10 cellular contexts compared by ENCODE assay signal in the genomic region with DNA sequence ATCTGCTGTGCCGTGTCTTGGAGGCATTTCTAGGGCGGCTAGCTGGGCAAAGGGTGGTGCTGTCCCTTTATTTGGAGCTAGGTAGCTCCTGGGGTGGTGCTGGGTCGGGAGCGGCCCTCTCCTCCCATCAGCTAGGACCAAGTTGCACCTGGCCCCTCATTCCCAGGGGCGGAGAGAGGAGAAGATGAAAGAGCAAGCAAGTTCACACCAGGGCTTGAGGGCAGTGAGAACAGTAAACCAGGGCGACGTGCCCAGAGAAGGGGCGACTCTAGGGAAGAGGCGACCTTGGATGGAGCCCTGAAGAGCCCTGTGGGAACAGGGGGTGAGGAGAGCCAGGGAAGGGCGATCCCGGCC. TPM values are rescaled to one million over a fixed set of nuclear protein-coding genes. Genes with fewer than 3 reads are reported as not detected.
DNase-seq lines count a peak whose midpoint lies in the region; ATAC-seq, FAIRE-seq and TF ChIP-seq lines count a peak whose summit lies in the region.
"Had no signal": no experiment of that assay in that cellular context is flagged by ENCODE, and none has a peak within 500 bp of the region (broad histone marks: within the 10 kb centered on the region; RNA-seq: fewer than 3 reads in every experiment).

No MANE protein-coding gene starts in this region.

- TF ChIP-seq RAD21 in GM12878 (IDR thresholded peaks at IDR 0.05; ENCODE audit: insufficient read depth, low read depth, low read length): no peak

- H3K27me3 ChIP-seq in GM12878 (replicated peaks in 1 of 2; ENCODE audit: control insufficient read depth in 2 of 2, insufficient read depth in 2 of 2, low read length in 1 of 2) (peaks cover 10 to 11% of the 10 kb centered on the region in 2 experiments), neuronal stem cell (ENCODE audit: control insufficient read depth in 3 of 3, insufficient read depth in 3 of 3, low read depth in 1 of 3, low read length in 3 of 3) (peaks cover 15 to 57% (median 31%) of the 10 kb centered on the region in 3 experiments)

- H2AK5ac ChIP-seq in neuronal stem cell (ENCODE audit: low read depth, low read length): peak overlapping the region; percentile 97

- SMC1A ChIA-PET in GM12878 (lab: Charles Lee; ENCODE audit: uncharacterized antibody, unreplicated experiment): no interaction called here

- TF ChIP-seq CTCF in GM12878 (IDR thresholded peaks at IDR 0.05 in 2 of 3, conservative IDR thresholded peaks at IDR 0.05 in 1 of 3; ENCODE audit: control insufficient read depth in 2 of 3, extremely low read depth in 1 of 3, insufficient read depth in 1 of 3, low read depth in 3 of 3, low read length in 3 of 3) (no peak), RWPE1 (conservative IDR thresholded peaks at IDR 0.05; ENCODE audit: low read depth) (no peak)

- no peak overlapping the region for H3K14ac ChIP-seq in neuronal stem cell (ENCODE audit: low read length)

- POLR2A ChIA-PET in GM12878 (lab: Charles Lee) (no interaction called here), RWPE1 (lab: Yijun Ruan, JAX; ENCODE audit: low non-redundant PET) (no interaction called here)

- no peaks in the 10 kb centered on the region for H3K36me3 Mint-ChIP-seq in T-helper 2 cell treated with Interferon-gamma antibody and Interleukin-4, amounts not matched to agents 5 μg/mL and 100 μg/mL, for 36 hours (ENCODE audit: low read depth)

- H3K9me3 ChIP-seq in GM12878 (replicated peaks; ENCODE audit: control insufficient read depth, insufficient read depth, low read length): no peaks in the 10 kb centered on the region
- H3K9me3 ChIP-seq in neuronal stem cell (replicated peaks in 1 of 2; ENCODE audit: control insufficient read depth in 2 of 2, insufficient read depth in 1 of 2, low read depth in 1 of 2, low read length in 2 of 2): no peaks in the 10 kb centered on the region
- H3K9me3 ChIP-seq: heart right ventricle had no signal

- no peak overlapping the region for H4K91ac ChIP-seq in neuronal stem cell (ENCODE audit: low read depth, low read length, poor library complexity)

- H2BK15ac ChIP-seq in neuronal stem cell (ENCODE audit: low read length): peak overlapping the region; percentile 100

- H3K4me3 ChIP-seq in GM12878: peak overlapping the region; percentile 74; the same call in 1 of the 2 replicates
- peak overlapping the region in 1 of 2 donors; percentile 71 for H3K4me3 ChIP-seq in neuronal stem cell (ENCODE audit: low read length in 2 of 2)

- RAD21 ChIA-PET in GM12878 (lab: Charles Lee; ENCODE audit: unreplicated experiment): interaction anchor here (0.6 to 1.9 kb wide), 3 partner anchors 45 to 90 kb away, joined by 4 to 5 read pairs (median 5); partner anchors contain the start of gene RPL18A

- H2BK5ac ChIP-seq in neuronal stem cell (ENCODE audit: low read length): peak overlapping the region; percentile 30

- peak overlapping the region; percentile 27 for H3K23ac ChIP-seq in neuronal stem cell (ENCODE audit: low read depth, low read length, poor library complexity)

- H3K79me2 ChIP-seq in GM12878 (ENCODE audit: control insufficient read depth, insufficient read depth, low read length): no peaks in the 10 kb centered on the region

- CTCF ChIA-PET in GM12878 (lab: Yijun Ruan, JAX) (interaction anchor here (0.6 to 1.0 kb wide), 4 partner anchors 44 to 786 kb away, joined by 3 to 4 read pairs (median 3); no protein-coding TSS in a partner anchor), RWPE1 (lab: Yijun Ruan, JAX) (interaction anchor here (0.6 kb wide), 2 partner anchors 9 to 17 kb away, joined by 3 read pairs; partner anchors contain the start of gene CCDC124)

- no peak overlapping the region for H4K8ac ChIP-seq in neuronal stem cell (ENCODE audit: low read depth, low read length)

- DNase-seq in T-helper 2 cell treated with Interferon-gamma antibody and Interleukin-4, amounts not matched to agents 5 μg/mL and 100 μg/mL, for 36 hours (ENCODE audit: low spot score): no peak
- DNase-seq in T-helper 2 cell (no peak), NCI-H146 (lab: John Stamatoyannopoulos, UW) (peak; percentile 60), GM12878 (ENCODE audit: low read depth, low spot score) (no peak), neuronal stem cell (ENCODE audit: low spot score) (no peak), RWPE1 (ENCODE audit: low spot score) (no peak)
- DNase-seq: heart right ventricle, T1000 had no signal

- intact Hi-C loops in GM12878 (cut with micrococcal nuclease; ENCODE audit: unreplicated experiment): loop anchor here (5.0 kb wide), 1 partner anchor 222 kb away; the partner anchor contains the start of gene IFI30

- WGBS in GM12878 (ENCODE audit: insufficient coverage, insufficient replicate concordance, low lambda C conversion rate, missing lambda C conversion rate): 27% methylated on average over 11 of the region's 11 CpGs
- WGBS in neuronal stem cell (ENCODE audit: extremely low coverage in 2 of 2, insufficient read length in 2 of 2, insufficient replicate concordance in 1 of 2), 2 donors: no CpG with 5 or more reads among the region's 11 CpGs

- H3K18ac ChIP-seq in neuronal stem cell (ENCODE audit: low read length): peak overlapping the region; percentile 98

- H3K27ac Mint-ChIP-seq in T-helper 2 cell treated with Interferon-gamma antibody and Interleukin-4, amounts not matched to agents 5 μg/mL and 100 μg/mL, for 36 hours: peak overlapping the region; percentile 58

- no peaks in the 10 kb centered on the region for H3K9me3 Mint-ChIP-seq in T-helper 2 cell treated with Interferon-gamma antibody and Interleukin-4, amounts not matched to agents 5 μg/mL and 100 μg/mL, for 36 hours

- peaks cover 60% of the 10 kb centered on the region for H3K27me3 Mint-ChIP-seq in T-helper 2 cell treated with Interferon-gamma antibody and Interleukin-4, amounts not matched to agents 5 μg/mL and 100 μg/mL, for 36 hours (ENCODE audit: low read depth)

- H2BK120ac ChIP-seq in neuronal stem cell (ENCODE audit: low read depth, low read length): peak overlapping the region; percentile 19

- in situ Hi-C loops in GM12878 (cut with MboI): loop anchor here (10.0 kb wide), 1 partner anchor 45 kb away; no protein-coding TSS in a partner anchor

- peak overlapping the region; percentile 92 for H3K4me2 ChIP-seq in GM12878 (ENCODE audit: control insufficient read depth, insufficient read depth)
- peak overlapping the region; percentile 62 for H3K4me2 ChIP-seq in neuronal stem cell (ENCODE audit: insufficient read depth, low read length, poor library complexity, severe bottlenecking)

- peaks cover 45% of the 10 kb centered on the region for H3K4me1 ChIP-seq in GM12878 (ENCODE audit: control insufficient read depth, insufficient read depth, low read length)
- peaks cover 38 to 51% of the 10 kb centered on the region in 2 donors for H3K4me1 ChIP-seq in neuronal stem cell (ENCODE audit: control insufficient read depth in 2 of 2, insufficient read depth in 1 of 2, low read depth in 1 of 2, low read length in 2 of 2)

- no peak for ATAC-seq in GM12878
- ATAC-seq in HG02970 (IDR thresholded peaks at IDR 0.05; ENCODE audit: low FRiP score, unreplicated experiment): no peak
- no peak for ATAC-seq in GM18517 (IDR thresholded peaks at IDR 0.05; ENCODE audit: unreplicated experiment)
- ATAC-seq: heart right ventricle had no signal

- peak overlapping the region; percentile 49 for H3K4me3 Mint-ChIP-seq in T-helper 2 cell treated with Interferon-gamma antibody and Interleukin-4, amounts not matched to agents 5 μg/mL and 100 μg/mL, for 36 hours

- no peak overlapping the region for H3K27ac ChIP-seq in GM12878 (ENCODE audit: control insufficient read depth, insufficient read depth)
- no peak overlapping the region for H3K27ac ChIP-seq in neuronal stem cell (replicated peaks; ENCODE audit: low read length)
- H3K27ac ChIP-seq in RWPE1: no peak overlapping the region
- H3K27ac ChIP-seq: heart right ventricle had no signal

- peaks cover 29% of the 10 kb centered on the region for H3K4me1 Mint-ChIP-seq in T-helper 2 cell treated with Interferon-gamma antibody and Interleukin-4, amounts not matched to agents 5 μg/mL and 100 μg/mL, for 36 hours (ENCODE audit: low read depth)

- H4K20me1 ChIP-seq in GM12878 (ENCODE audit: control insufficient read depth, insufficient read depth): no peaks in the 10 kb centered on the region

- H3K36me3 ChIP-seq in GM12878 (ENCODE audit: control insufficient read depth in 2 of 2, insufficient read depth in 2 of 2, low read length in 1 of 2): no peaks in the 10 kb centered on the region
- H3K36me3 ChIP-seq in neuronal stem cell (replicated peaks in 1 of 2; ENCODE audit: control insufficient read depth in 2 of 2, insufficient read depth in 2 of 2, low read length in 2 of 2): peaks cover 0 to 3% of the 10 kb centered on the region in 2 donors
- H3K36me3 ChIP-seq: heart right ventricle had no signal

- no peak for TF ChIP-seq POLR2A in GM12878 (IDR thresholded peaks at IDR 0.05; ENCODE audit: low read depth, low read length)

- H3K79me1 ChIP-seq in neuronal stem cell (ENCODE audit: low read depth, low read length): no peaks in the 10 kb centered on the region

- H2BK12ac ChIP-seq in neuronal stem cell (ENCODE audit: low read length): no peak overlapping the region

- no TSS peak for BruUV-seq in GM12878 (replicated peaks; lab: Mats Ljungman, UMichigan)

- TF ChIP-seq EP300 in GM12878 (IDR thresholded peaks at IDR 0.05; ENCODE audit: borderline replicate concordance in 1 of 2, control insufficient read depth in 1 of 2, low read depth in 2 of 2, low read length in 2 of 2): no peak

- H2AFZ ChIP-seq in GM12878 (ENCODE audit: control insufficient read depth, low read depth, low read length) (peak overlapping the region; percentile 34), neuronal stem cell (ENCODE audit: low read length) (peak overlapping the region; percentile 93)

- H3K9ac ChIP-seq in GM12878 (ENCODE audit: control insufficient read depth, insufficient read depth, low read length) (peak overlapping the region; percentile 38), neuronal stem cell (ENCODE audit: low read depth, low read length, poor library complexity) (no peak overlapping the region)

- FAIRE-seq in GM12878 (lab: Jason Lieb, UNC): no peak

- H3K4ac ChIP-seq in neuronal stem cell (ENCODE audit: low read length): no peak overlapping the region

RNA-seq across cellular contexts. Expression of gene KCNN1, which starts 17.0 kb away (rescaled TPM):
- total RNA-seq in GM12878 (2013; cell fraction: nucleolus; rRNA removed): 12.0 and 14.7 TPM in 2 replicates
- 0.40 and 0.60 TPM in 2 replicates for total RNA-seq in GM12878 (2014; rRNA removed)
- 0.09 and 0.14 TPM in 2 replicates for total RNA-seq in GM12878 (2014; rRNA removed; fragmentation: Illumina TruSeq; extraction: Trizol)
- total RNA-seq in GM12878 (2021): 0.43 and 0.87 TPM in 2 replicates
- polyA plus RNA-seq in GM12878 (2011; ENCODE audit: low read depth): 0.64 TPM
- 0.45 and 0.95 TPM in 2 replicates for polyA plus RNA-seq in GM12878 (2011; rRNA removed)
- 1.2 and 1.5 TPM in 2 replicates for polyA plus RNA-seq in GM12878 (2011; cell fraction: cytosol; rRNA removed)
- polyA plus RNA-seq in GM12878 (2011; cell fraction: nucleus; rRNA removed): 1.9 and 2.6 TPM in 2 replicates
- polyA plus RNA-seq in GM12878 (2012): 1.4 and 1.6 TPM in 2 replicates
- 0.04 and 0.10 TPM in 2 replicates for polyA plus RNA-seq in GM12878 (2014; fragmentation: Illumina TruSeq; extraction: Trizol)
- under 1 TPM in 1 of 2 experiments, not detected in 1; 0.02 TPM for polyA plus RNA-seq in GM12878 (2014; fragmentation: Nextera tagmentation; extraction: Ambion mirVana)
- polyA plus RNA-seq in GM12878 (2014; rRNA removed): 0.13 and 0.31 TPM in 2 replicates
- polyA plus RNA-seq in GM12878 (2016; fragmentation: Nextera tagmentation; extraction: Ambion mirVana): under 1 TPM; 0.16 TPM
- polyA minus RNA-seq in GM12878 (2011; rRNA and poly(A)+ RNA removed): 1.5 and 2.3 TPM in 2 replicates
- polyA minus RNA-seq in GM12878 (2011; cell fraction: cytosol; rRNA and poly(A)+ RNA removed): 0.52 TPM in 1 of 2 replicates, not detected in the other
- polyA minus RNA-seq in GM12878 (2011; cell fraction: nucleus; rRNA and poly(A)+ RNA removed): 0.85 and 1.1 TPM in 2 replicates
- polyA plus RNA-seq in neuronal stem cell (2013, experiment 1 of 2): 8.4 TPM
- 7.4 TPM for polyA plus RNA-seq in neuronal stem cell (2013, experiment 2 of 2)
- polyA plus RNA-seq: heart right ventricle had no signal

RNA-seq across cellular contexts. Expression of gene CCDC124, which starts 17.1 kb away (rescaled TPM):
- 11.2 and 12.8 TPM in 2 replicates for total RNA-seq in GM12878 (2013; cell fraction: nucleolus; rRNA removed)
- total RNA-seq in GM12878 (2014; rRNA removed): 50.9 and 70.5 TPM in 2 replicates
- 13.3 and 14.4 TPM in 2 replicates for total RNA-seq in GM12878 (2014; rRNA removed; fragmentation: Illumina TruSeq; extraction: Trizol)
- total RNA-seq in GM12878 (2021): 108 and 116 TPM in 2 replicates
- 12.3 TPM for polyA plus RNA-seq in GM12878 (2011; ENCODE audit: low read depth)
- polyA plus RNA-seq in GM12878 (2011; rRNA removed): 11.9 and 33.1 TPM in 2 replicates
- 54.0 and 87.9 TPM in 2 replicates for polyA plus RNA-seq in GM12878 (2011; cell fraction: cytosol; rRNA removed)
- 33.7 and 51.4 TPM in 2 replicates for polyA plus RNA-seq in GM12878 (2011; cell fraction: nucleus; rRNA removed)
- 45.0 and 63.4 TPM in 2 replicates for polyA plus RNA-seq in GM12878 (2012)
- polyA plus RNA-seq in GM12878 (2014; fragmentation: Illumina TruSeq; extraction: Trizol): 2.0 and 17.7 TPM in 2 replicates
- polyA plus RNA-seq in GM12878 (2014; fragmentation: Nextera tagmentation; extraction: Ambion mirVana): 10 to 100 TPM in 1 of 2 experiments, 1 to 10 TPM in 1; 3.7 to 16.1 TPM
- 137 and 153 TPM in 2 replicates for polyA plus RNA-seq in GM12878 (2014; rRNA removed)
- polyA plus RNA-seq in GM12878 (2016; fragmentation: Nextera tagmentation; extraction: Ambion mirVana): 100 to 1,000 TPM; 166 to 184 TPM
- polyA minus RNA-seq in GM12878 (2011; rRNA and poly(A)+ RNA removed): 3.7 and 9.3 TPM in 2 replicates
- 11.5 and 14.8 TPM in 2 replicates for polyA minus RNA-seq in GM12878 (2011; cell fraction: cytosol; rRNA and poly(A)+ RNA removed)
- 5.1 and 14.2 TPM in 2 replicates for polyA minus RNA-seq in GM12878 (2011; cell fraction: nucleus; rRNA and poly(A)+ RNA removed)
- polyA plus RNA-seq in neuronal stem cell (2013, experiment 1 of 2): 88.1 TPM
- polyA plus RNA-seq in neuronal stem cell (2013, experiment 2 of 2): 85.6 TPM

RNA-seq across cellular contexts. Expression of gene ARRDC2, which starts 58.0 kb away (rescaled TPM):
- total RNA-seq in GM12878 (2013; cell fraction: nucleolus; rRNA removed): 19.4 and 23.9 TPM in 2 replicates
- 6.8 and 8.8 TPM in 2 replicates for total RNA-seq in GM12878 (2014; rRNA removed)
- 5.5 TPM in 2 replicates for total RNA-seq in GM12878 (2014; rRNA removed; fragmentation: Illumina TruSeq; extraction: Trizol)
- total RNA-seq in GM12878 (2021): 9.3 and 10.1 TPM in 2 replicates
- polyA plus RNA-seq in GM12878 (2011; ENCODE audit: low read depth): 3.8 TPM
- polyA plus RNA-seq in GM12878 (2011; rRNA removed): 4.4 and 5.2 TPM in 2 replicates
- 3.9 and 6.7 TPM in 2 replicates for polyA plus RNA-seq in GM12878 (2011; cell fraction: cytosol; rRNA removed)
- 31.0 and 35.9 TPM in 2 replicates for polyA plus RNA-seq in GM12878 (2011; cell fraction: nucleus; rRNA removed)
- polyA plus RNA-seq in GM12878 (2012): 6.5 and 8.6 TPM in 2 replicates
- 4.3 and 4.7 TPM in 2 replicates for polyA plus RNA-seq in GM12878 (2014; fragmentation: Illumina TruSeq; extraction: Trizol)
- polyA plus RNA-seq in GM12878 (2014; fragmentation: Nextera tagmentation; extraction: Ambion mirVana): 1 to 10 TPM in 1 of 2 experiments, under 1 TPM in 1; 0.48 to 1.1 TPM
- polyA plus RNA-seq in GM12878 (2014; rRNA removed): 9.6 and 11.1 TPM in 2 replicates
- 1 to 10 TPM; 1.1 to 2.7 TPM for polyA plus RNA-seq in GM12878 (2016; fragmentation: Nextera tagmentation; extraction: Ambion mirVana)
- 3.4 and 4.4 TPM in 2 replicates for polyA minus RNA-seq in GM12878 (2011; rRNA and poly(A)+ RNA removed)
- polyA minus RNA-seq in GM12878 (2011; cell fraction: cytosol; rRNA and poly(A)+ RNA removed): 2.3 and 3.7 TPM in 2 replicates
- polyA minus RNA-seq in GM12878 (2011; cell fraction: nucleus; rRNA and poly(A)+ RNA removed): 4.4 and 8.6 TPM in 2 replicates
- 0.81 TPM for polyA plus RNA-seq in neuronal stem cell (2013, experiment 1 of 2)
- 0.75 TPM for polyA plus RNA-seq in neuronal stem cell (2013, experiment 2 of 2)
